ENCODE assay signal across 13 cellular contexts in genomic region chr3:45606991-45607712, GRCh38. TPM values are rescaled to one million over a fixed set of nuclear protein-coding genes. Genes with fewer than 3 reads are reported as not detected.
DNase-seq lines count a peak whose midpoint lies in the region; ATAC-seq, FAIRE-seq and TF ChIP-seq lines count a peak whose summit lies in the region.
"Had no signal": no experiment of that assay in that cellular context is flagged by ENCODE, and none has a peak within 500 bp of the region (broad histone marks: within the 10 kb centered on the region; RNA-seq: fewer than 3 reads in every experiment).

No MANE protein-coding gene starts in this region.

- peaks cover 8% of the 10 kb centered on the region; the same call in 1 of the 2 replicates for H3F3A ChIP-seq in PC-9 (ENCODE audit: insufficient read depth, low read depth)

- H3K27me3 ChIP-seq in PC-9 (ENCODE audit: insufficient read depth, low read depth) (no peaks in the 10 kb centered on the region), tibial artery (no peaks in the 10 kb centered on the region), colonic mucosa (no peaks in the 10 kb centered on the region)
- H3K27me3 ChIP-seq: MG63 had no signal

- H3K9ac ChIP-seq in colonic mucosa (ENCODE audit: low read depth in 2 of 2, low read length in 2 of 2), result no peak overlapping the region
- no peak overlapping the region for H3K9ac ChIP-seq in kidney (ENCODE audit: low read length in 2 of 2)

- no peak overlapping the region for H3K4me2 ChIP-seq in PC-9

- H3K4me3 ChIP-seq in PC-9, result no peak overlapping the region
- no peak overlapping the region for H3K4me3 ChIP-seq in choroid plexus epithelial cell (ENCODE audit: low read depth, low read length)
- H3K4me3 ChIP-seq in tibial artery, result peak overlapping the region in 1 of 2 donors; percentile 3
- no peak overlapping the region for H3K4me3 ChIP-seq in colonic mucosa
- no peak overlapping the region for H3K4me3 ChIP-seq in kidney (ENCODE audit: low read length in 2 of 2)
- H3K4me3 ChIP-seq: MG63 had no signal

- no peak for DNase-seq in PC-9
- DNase-seq in choroid plexus epithelial cell (ENCODE audit: low read depth), result peak; percentile 35
- DNase-seq in lung microvascular endothelial cell (ENCODE audit: low read depth in 2 of 2), result peak; percentile 27 to 57
- peak in 1 of 2 donors; percentile 83 for DNase-seq in tibial artery
- DNase-seq in colonic mucosa, result no peak
- DNase-seq in DMS53 treated with DMSO at 0.1 percent for 48 hours (lab: John Stamatoyannopoulos, UW; ENCODE audit: unreplicated experiment), result no peak
- DNase-seq in kidney, result no peak
- DNase-seq: activated CD4-positive, alpha-beta T cell treated with anti-CD3 and anti-CD28 coated beads, Interleukin-2, amount 50 U/mL, for 4 hours; activated naive CD4-positive, alpha-beta T cell treated with anti-CD3 and anti-CD28 coated beads for 36 hours; hippocampal formation; NCI-H526 treated with DMSO at 0.1 percent for 48 hours had no signal

- CTCF ChIA-PET in PC-9 (lab: Charles Lee), result no interaction called here

- H3K9me3 ChIP-seq in PC-9 (ENCODE audit: insufficient read depth, low read depth) (no peaks in the 10 kb centered on the region), tibial artery (no peaks in the 10 kb centered on the region), colonic mucosa (no peaks in the 10 kb centered on the region), kidney (ENCODE audit: control insufficient read depth in 1 of 2, low read length in 2 of 2) (no peaks in the 10 kb centered on the region)
- H3K9me3 ChIP-seq: MG63 had no signal

- no peak for FAIRE-seq in kidney (lab: Jason Lieb, UNC)

- no peaks in the 10 kb centered on the region for H3K9me2 ChIP-seq in PC-9 (ENCODE audit: insufficient read depth)

- no peak for TF ChIP-seq CTCF in PC-9 (conservative IDR thresholded peaks at IDR 0.05)
- TF ChIP-seq CTCF in choroid plexus epithelial cell (conservative IDR thresholded peaks at IDR 0.05; ENCODE audit: low read depth, low read length), result no peak
- TF ChIP-seq CTCF in tibial artery (IDR thresholded peaks at IDR 0.05), result no peak
- TF ChIP-seq CTCF in colonic mucosa (IDR thresholded peaks at IDR 0.05), result no peak
- TF ChIP-seq CTCF in kidney (IDR thresholded peaks at IDR 0.05; ENCODE audit: borderline replicate concordance, extremely low read depth, insufficient read depth), result no peak

- no peak for ATAC-seq in HG02840 (IDR thresholded peaks at IDR 0.05; ENCODE audit: low FRiP score, unreplicated experiment)

- H3K4me1 ChIP-seq in PC-9 (replicated peaks; ENCODE audit: insufficient read depth), result peaks cover 21% of the 10 kb centered on the region
- peaks cover 0 to 98% (median 88%) of the 10 kb centered on the region in 4 donors for H3K4me1 ChIP-seq in tibial artery
- no peaks in the 10 kb centered on the region for H3K4me1 ChIP-seq in colonic mucosa
- H3K4me1 ChIP-seq in kidney (ENCODE audit: control insufficient read depth in 1 of 2, insufficient read depth in 1 of 2, low read depth in 1 of 2, low read length in 2 of 2), result peaks cover 0 to 8% of the 10 kb centered on the region in 2 donors

- BruUV-seq in PC-9 (replicated peaks; lab: Mats Ljungman, UMichigan), result no TSS peak

- intact Hi-C loops in PC-9 (cut with micrococcal nuclease; ENCODE audit: unreplicated experiment), result no loop called here
- intact Hi-C loops in tibial artery (cut with DNase I; ENCODE audit: low total_unique reads), result no loop called here
- intact Hi-C loops in colonic mucosa (cut with DNase I), result no loop called here
- intact Hi-C loops in kidney (cut with DNase I), result no loop called here

- POLR2A ChIA-PET in PC-9 (lab: Charles Lee; ENCODE audit: unreplicated experiment), result no interaction called here

- H2AFZ ChIP-seq in PC-9, result no peak overlapping the region

- 0 out of 2 replicates have a peak, but pooled peaks cover 8% of the 10 kb centered on the region for H3K36me3 ChIP-seq in PC-9 (ENCODE audit: low read depth)
- H3K36me3 ChIP-seq in tibial artery, result no peaks in the 10 kb centered on the region
- no peaks in the 10 kb centered on the region for H3K36me3 ChIP-seq in colonic mucosa
- no peaks in the 10 kb centered on the region for H3K36me3 ChIP-seq in kidney (ENCODE audit: control insufficient read depth in 1 of 2, insufficient read depth in 2 of 2, low read length in 2 of 2)
- H3K36me3 ChIP-seq: MG63 had no signal

- H3K79me2 ChIP-seq in PC-9 (ENCODE audit: low read depth), result peaks cover 86% of the 10 kb centered on the region

- H3K27ac ChIP-seq in PC-9, result peak overlapping the region; percentile 58; the same call in 1 of the 2 replicates
- H3K27ac ChIP-seq in tibial artery, result peak overlapping the region; percentile 77 to 95
- no peak overlapping the region for H3K27ac ChIP-seq in colonic mucosa
- H3K27ac ChIP-seq in kidney (ENCODE audit: low read depth in 2 of 2, low read length in 2 of 2), result no peak overlapping the region

- H4K20me1 ChIP-seq in PC-9 (ENCODE audit: insufficient read depth), result peaks cover 20% of the 10 kb centered on the region

RNA-seq across cellular contexts. Expression of gene LIMD1, which starts 12.6 kb away (rescaled TPM):
- total RNA-seq in PC-9 (2021), result 32.4 and 32.9 TPM in 2 replicates
- total RNA-seq in lung microvascular endothelial cell, result 12.0 and 15.1 TPM in 2 replicates
- 10 to 100 TPM; 38.4 to 51.0 TPM for total RNA-seq in colonic mucosa
- 36.3 TPM for total RNA-seq in kidney
- 3.1 TPM for polyA plus RNA-seq in kidney (ENCODE audit: insufficient read depth, low read depth, low replicate concordance)

Comparison
In these comparisons a context has a peak if more than half of its experiments do, and no peak if none do; other contexts are left out.
1. DNase-seq: peak in choroid plexus epithelial cell (single experiment) and lung microvascular endothelial cell (2 of 2); none in PC-9 (0 of 2), colonic mucosa (single experiment), DMS53 treated with DMSO at 0.1 percent for 48 hours (single experiment) and kidney (single experiment).
2. H3K27ac ChIP-seq: peak in PC-9 (single experiment) and tibial artery (2 of 2); none in colonic mucosa (single experiment) and kidney (0 of 2).